In genomic region chr1:121397101-121397500, GRCh38 we compare ENCODE assay signal across 8 cellular contexts.
A peak's percentile ranks its signal among the peaks of the same experiment; 100 is the strongest.
DNase-seq lines count a peak whose midpoint lies in the region; ATAC-seq and TF ChIP-seq lines count a peak whose summit lies in the region.
"Not testable (repeated sequence)": the region's sequence is repeated elsewhere in the genome, so short reads cannot be mapped to it uniquely, and the experiment has no call there.

No MANE protein-coding gene starts in this region.

- H3K9me3 Mint-ChIP-seq in activated CD4-positive, alpha-beta memory T cell treated with anti-CD3 and anti-CD28 coated beads, Interleukin-2, amount 10 ng/mL, durations not matched to agents 7 days and 5 days, result peaks cover 16% of the 10 kb centered on the region
- H3K9me3 Mint-ChIP-seq in memory B cell (peaks cover 14% of the 10 kb centered on the region), type B pancreatic cell (peaks cover 10% of the 10 kb centered on the region)

- peak overlapping the region; percentile 81 for H3K4me2 ChIP-seq in DND-41 (ENCODE audit: insufficient read depth, low read length)

- not testable (repeated sequence) for H4K20me1 ChIP-seq in DND-41 (ENCODE audit: insufficient read depth, low read length)

- ATAC-seq in DND-41 (ENCODE audit: insufficient read depth, low read depth); memory B cell (ENCODE audit: low read depth): not testable (repeated sequence)

- CTCF ChIA-PET in activated CD4-positive, alpha-beta memory T cell treated with anti-CD3 and anti-CD28 coated beads, Interleukin-2, amount 10 ng/mL, durations not matched to agents 7 days and 5 days (lab: Charles Lee), result not testable (repeated sequence)

- not testable (repeated sequence) for H2AFZ ChIP-seq in DND-41 (ENCODE audit: low read depth, low read length)

- in situ Hi-C loops in brain microvascular endothelial cell (cut with HindIII; ENCODE audit: low pct_ligation_motif_present, low sequenced_read_pairs), result not testable (repeated sequence)

- peak overlapping the region; percentile 34; the same call in 1 of the 2 replicates for H3K9ac ChIP-seq in DND-41 (ENCODE audit: low read depth, low read length)
- not testable (repeated sequence) for H3K9ac ChIP-seq in NT2/D1 (ENCODE audit: insufficient read length, low read depth)

- not testable (repeated sequence) for TF ChIP-seq CTCF in DND-41 (IDR thresholded peaks at IDR 0.05; ENCODE audit: borderline replicate concordance, extremely low read depth, low read length, poor library complexity, severe bottlenecking); brain microvascular endothelial cell (IDR thresholded peaks at IDR 0.05; ENCODE audit: low read depth, low read length, missing control alignments); fibroblast of mammary gland (conservative IDR thresholded peaks at IDR 0.05; ENCODE audit: control insufficient read depth, insufficient read depth, low read depth, low read length); retinal pigment epithelial cell (conservative IDR thresholded peaks at IDR 0.05; ENCODE audit: low read depth, low read length); type B pancreatic cell (conservative IDR thresholded peaks at IDR 0.05)

- not testable (repeated sequence) for H3K9me3 ChIP-seq in DND-41 (ENCODE audit: insufficient read depth, low read length, severe bottlenecking); NT2/D1 (ENCODE audit: insufficient read depth, low read length)

- H3K36me3 Mint-ChIP-seq in activated CD4-positive, alpha-beta memory T cell treated with anti-CD3 and anti-CD28 coated beads, Interleukin-2, amount 10 ng/mL, durations not matched to agents 7 days and 5 days (ENCODE audit: low read depth), result peaks cover 19% of the 10 kb centered on the region
- H3K36me3 Mint-ChIP-seq in memory B cell (peaks cover 16% of the 10 kb centered on the region), type B pancreatic cell (peaks cover 14% of the 10 kb centered on the region)

- H3K4me1 Mint-ChIP-seq in activated CD4-positive, alpha-beta memory T cell treated with anti-CD3 and anti-CD28 coated beads, Interleukin-2, amount 10 ng/mL, durations not matched to agents 7 days and 5 days, result peaks cover 21% of the 10 kb centered on the region
- H3K4me1 Mint-ChIP-seq in memory B cell, result peaks cover 16% of the 10 kb centered on the region
- not testable (repeated sequence) for H3K4me1 Mint-ChIP-seq in type B pancreatic cell (ENCODE audit: unreplicated experiment)

- DNase-seq in DND-41; NT2/D1 (ENCODE audit: low read depth, low spot score); activated CD4-positive, alpha-beta memory T cell treated with anti-CD3 and anti-CD28 coated beads, Interleukin-2, amount 10 ng/mL, durations not matched to agents 7 days and 5 days; brain microvascular endothelial cell; fibroblast of mammary gland (ENCODE audit: low read depth); memory B cell (ENCODE audit: low spot score in 2 of 2); retinal pigment epithelial cell (ENCODE audit: low read depth); type B pancreatic cell (ENCODE audit: extremely low spot score, unreplicated experiment): not testable (repeated sequence)

- not testable (repeated sequence) for H3K79me2 ChIP-seq in DND-41 (ENCODE audit: insufficient read depth, low read length)

- POLR2A ChIA-PET in activated CD4-positive, alpha-beta memory T cell treated with anti-CD3 and anti-CD28 coated beads, Interleukin-2, amount 10 ng/mL, durations not matched to agents 7 days and 5 days (lab: Charles Lee), result not testable (repeated sequence)

- H3K27ac Mint-ChIP-seq in activated CD4-positive, alpha-beta memory T cell treated with anti-CD3 and anti-CD28 coated beads, Interleukin-2, amount 10 ng/mL, durations not matched to agents 7 days and 5 days; type B pancreatic cell: not testable (repeated sequence)
- peak overlapping the region; percentile 82 for H3K27ac Mint-ChIP-seq in memory B cell

- H3K27ac ChIP-seq in DND-41 (ENCODE audit: low read length); brain microvascular endothelial cell: not testable (repeated sequence)

- H3K4me3 ChIP-seq in DND-41 (ENCODE audit: low read depth in 1 of 2, low read length in 2 of 2) (peak overlapping the region in 1 of 2 experiments; percentile 58; a peak in 2 of 4 replicates), NT2/D1 (ENCODE audit: insufficient read length, low read depth) (peak overlapping the region; percentile 62), brain microvascular endothelial cell (ENCODE audit: low read depth, low read length) (peak overlapping the region; percentile 52), fibroblast of mammary gland (ENCODE audit: control insufficient read depth, low read depth, low read length) (peak overlapping the region; percentile 45), retinal pigment epithelial cell (ENCODE audit: low read length) (peak overlapping the region; percentile 54)

- H3K4me1 ChIP-seq in DND-41 (ENCODE audit: insufficient read depth, low read length); NT2/D1 (ENCODE audit: insufficient read depth, insufficient read length): not testable (repeated sequence)

- H3K36me3 ChIP-seq in DND-41 (ENCODE audit: insufficient read depth, low read length); NT2/D1 (ENCODE audit: insufficient read depth, insufficient read length, low read length); brain microvascular endothelial cell (replicated peaks): not testable (repeated sequence)

- peak overlapping the region; percentile 77 for H3K4me3 Mint-ChIP-seq in activated CD4-positive, alpha-beta memory T cell treated with anti-CD3 and anti-CD28 coated beads, Interleukin-2, amount 10 ng/mL, durations not matched to agents 7 days and 5 days
- peak overlapping the region; percentile 88 for H3K4me3 Mint-ChIP-seq in memory B cell
- H3K4me3 Mint-ChIP-seq in type B pancreatic cell, result peak overlapping the region; percentile 89

- peaks cover 21% of the 10 kb centered on the region for H3K27me3 Mint-ChIP-seq in activated CD4-positive, alpha-beta memory T cell treated with anti-CD3 and anti-CD28 coated beads, Interleukin-2, amount 10 ng/mL, durations not matched to agents 7 days and 5 days
- not testable (repeated sequence) for H3K27me3 Mint-ChIP-seq in memory B cell
- peaks cover 18% of the 10 kb centered on the region for H3K27me3 Mint-ChIP-seq in type B pancreatic cell

- H3K27me3 ChIP-seq in DND-41 (ENCODE audit: insufficient read depth, low read length, poor library complexity) (peaks cover 17% of the 10 kb centered on the region), NT2/D1 (ENCODE audit: insufficient read depth, insufficient read length) (peaks cover 12% of the 10 kb centered on the region)
- not testable (repeated sequence) for H3K27me3 ChIP-seq in brain microvascular endothelial cell (replicated peaks)
